In genomic region chr2:24010477-24011277, GRCh38 we compare ENCODE assay signal across 12 cellular contexts. TPM values are rescaled to one million over a fixed set of nuclear protein-coding genes. Genes with fewer than 3 reads are reported as not detected.
DNase-seq lines count a peak whose midpoint lies in the region; ATAC-seq and TF ChIP-seq lines count a peak whose summit lies in the region.
"Had no signal": no experiment of that assay in that cellular context is flagged by ENCODE, and none has a peak within 500 bp of the region (broad histone marks: within the 10 kb centered on the region; RNA-seq: fewer than 3 reads in every experiment).

No MANE protein-coding gene starts in this region.

- no peak overlapping the region for H3K18ac ChIP-seq in IMR-90 (ENCODE audit: low read depth, low read length)

- H2BK5ac ChIP-seq in IMR-90 (ENCODE audit: low read depth, low read length, poor library complexity, severe bottlenecking): no peak overlapping the region

- no peak for TF ChIP-seq CTCF in AG04449 (IDR thresholded peaks at IDR 0.05; ENCODE audit: insufficient read depth, low read length, missing control alignments)
- TF ChIP-seq CTCF in IMR-90 (conservative IDR thresholded peaks at IDR 0.05; ENCODE audit: low read depth, low read length): no peak
- no peak for TF ChIP-seq CTCF in esophagus squamous epithelium (IDR thresholded peaks at IDR 0.05)
- TF ChIP-seq CTCF in osteocyte (IDR thresholded peaks at IDR 0.05): no peak
- no peak for TF ChIP-seq CTCF in Caco-2 (IDR thresholded peaks at IDR 0.05; ENCODE audit: insufficient read depth in 1 of 2, low read depth in 1 of 2, low read length in 1 of 2, severe bottlenecking in 1 of 2, unreplicated experiment in 1 of 2)

- H3K9me1 ChIP-seq in IMR-90 (ENCODE audit: insufficient read depth, low read length): peaks cover 11% of the 10 kb centered on the region

- H3K27me3 ChIP-seq in IMR-90 (ENCODE audit: control insufficient read depth, insufficient read depth, low read length) (peaks cover 8% of the 10 kb centered on the region), esophagus squamous epithelium (peaks cover 0 to 31% (median 10%) of the 10 kb centered on the region in 4 donors), Caco-2 (replicated peaks; ENCODE audit: control insufficient read depth, insufficient read depth, low read length) (no peaks in the 10 kb centered on the region)
- H3K27me3 ChIP-seq in naive thymus-derived CD4-positive, alpha-beta T cell (ENCODE audit: control insufficient read depth in 2 of 2, insufficient read depth in 2 of 2, low read length in 2 of 2): peaks cover 0 to 9% of the 10 kb centered on the region in 2 donors
- peaks cover 20% of the 10 kb centered on the region for H3K27me3 ChIP-seq in effector memory CD4-positive, alpha-beta T cell (replicated peaks; ENCODE audit: control insufficient read depth, insufficient read depth, low read length, poor library complexity, severe bottlenecking)

- H2BK15ac ChIP-seq in IMR-90 (ENCODE audit: low read depth, low read length): no peak overlapping the region

- H4K91ac ChIP-seq in IMR-90 (ENCODE audit: insufficient read depth, low read depth, low read length): no peak overlapping the region

- intact Hi-C loops in IMR-90 (cut with micrococcal nuclease) (no loop called here), esophagus squamous epithelium (cut with DNase I) (no loop called here), Caco-2 (cut with micrococcal nuclease; ENCODE audit: unreplicated experiment) (no loop called here)
- intact Hi-C loops in naive thymus-derived CD4-positive, alpha-beta T cell (cut with micrococcal nuclease): no loop called here

- peaks cover 0 to 8% (median 0%) of the 10 kb centered on the region in 5 donors for H3K36me3 Mint-ChIP-seq in naive thymus-derived CD4-positive, alpha-beta T cell
- H3K36me3 Mint-ChIP-seq in osteocyte (ENCODE audit: unreplicated experiment) (no peaks in the 10 kb centered on the region), Caco-2 (ENCODE audit: insufficient read depth, unreplicated experiment) (no peaks in the 10 kb centered on the region)
- H3K36me3 Mint-ChIP-seq: activated CD4-positive, alpha-beta memory T cell treated with anti-CD3 and anti-CD28 coated beads for 36 hours had no signal

- CTCF ChIA-PET in AG04449 (lab: Yijun Ruan, JAX): interaction anchor here (0.9 to 1.3 kb wide), 2 partner anchors 9 to 187 kb away, joined by 3 read pairs; no protein-coding TSS in a partner anchor
- CTCF ChIA-PET in IMR-90 (lab: Yijun Ruan, JAX): no interaction called here
- CTCF ChIA-PET in naive thymus-derived CD4-positive, alpha-beta T cell (lab: Charles Lee): no interaction called here
- CTCF ChIA-PET in Caco-2 (lab: Charles Lee): interaction anchor here (1.2 kb wide), 1 partner anchor 74 kb away, joined by 4 read pairs; the partner anchor contains the start of gene TP53I3

- no peak overlapping the region; the same call in 1 of the 2 replicates for H3K4me2 ChIP-seq in IMR-90 (ENCODE audit: low read depth, low read length)
- H3K4me2 ChIP-seq: KMS-11 had no signal

- H3K14ac ChIP-seq in IMR-90 (replicated peaks; ENCODE audit: low read depth, low read length): no peak overlapping the region

- no peak overlapping the region for H3K27ac Mint-ChIP-seq in naive thymus-derived CD4-positive, alpha-beta T cell
- H3K27ac Mint-ChIP-seq in osteocyte (ENCODE audit: unreplicated experiment) (no peak overlapping the region), Caco-2 (ENCODE audit: unreplicated experiment) (no peak overlapping the region)
- H3K27ac Mint-ChIP-seq: activated CD4-positive, alpha-beta memory T cell treated with anti-CD3 and anti-CD28 coated beads for 36 hours; CD4-positive, CD25-positive, alpha-beta regulatory T cell had no signal

- TF ChIP-seq POLR2A in IMR-90 (IDR thresholded peaks at IDR 0.05; ENCODE audit: low read depth, low read length) (no peak), esophagus squamous epithelium (IDR thresholded peaks at IDR 0.05) (no peak)

- peak overlapping the region; percentile 48; the same call in 1 of the 2 replicates for H3K4me3 ChIP-seq in AG04449 (ENCODE audit: low read depth, low read length)
- H3K4me3 ChIP-seq in IMR-90 (ENCODE audit: insufficient read depth, low read depth, low read length): no peak overlapping the region
- peak overlapping the region in 3 of 4 donors; percentile 37 to 67 (median 49) for H3K4me3 ChIP-seq in esophagus squamous epithelium
- H3K4me3 ChIP-seq in naive thymus-derived CD4-positive, alpha-beta T cell (ENCODE audit: low read length): no peak overlapping the region
- H3K4me3 ChIP-seq in effector memory CD4-positive, alpha-beta T cell (ENCODE audit: insufficient read depth, low read depth, low read length, poor library complexity, severe bottlenecking): no peak overlapping the region
- H3K4me3 ChIP-seq in Caco-2 (ENCODE audit: low read depth, low read length): no peak overlapping the region

- H2AFZ ChIP-seq in IMR-90 (replicated peaks; ENCODE audit: low read length, poor library complexity): peak overlapping the region; percentile 87

- no peak overlapping the region; the same call in 1 of the 2 replicates for H2AK5ac ChIP-seq in IMR-90 (ENCODE audit: low read depth, low read length)

- H4K8ac ChIP-seq in IMR-90 (ENCODE audit: low read depth in 2 of 2, low read length in 2 of 2): peak overlapping the region in 1 of 2 experiments; percentile 22; a peak in 1 of 4 replicates

- H3K23ac ChIP-seq in IMR-90 (ENCODE audit: low read depth, low read length): no peak overlapping the region

- BruUV-seq in IMR-90 (replicated peaks; lab: Mats Ljungman, UMichigan) (no TSS peak), Caco-2 (replicated peaks; lab: Mats Ljungman, UMichigan) (no TSS peak)

- peak; percentile 6; the same call in 1 of the 2 replicates for ATAC-seq in IMR-90 (ENCODE audit: low read depth)
- peak; percentile 31 for ATAC-seq in naive thymus-derived CD4-positive, alpha-beta T cell

- no peaks in the 10 kb centered on the region for H3K9me3 ChIP-seq in IMR-90 (ENCODE audit: control insufficient read depth, insufficient read depth, low read length)
- H3K9me3 ChIP-seq in esophagus squamous epithelium: no peaks in the 10 kb centered on the region
- no peaks in the 10 kb centered on the region for H3K9me3 ChIP-seq in naive thymus-derived CD4-positive, alpha-beta T cell (ENCODE audit: control insufficient read depth in 2 of 3, low read length in 3 of 3)
- no peaks in the 10 kb centered on the region for H3K9me3 ChIP-seq in effector memory CD4-positive, alpha-beta T cell (ENCODE audit: control insufficient read depth, low read length)
- H3K9me3 ChIP-seq in Caco-2: no peaks in the 10 kb centered on the region

- peaks cover 0 to 10% (median 3%) of the 10 kb centered on the region in 7 donors for H3K4me1 Mint-ChIP-seq in naive thymus-derived CD4-positive, alpha-beta T cell
- peaks cover 15% of the 10 kb centered on the region for H3K4me1 Mint-ChIP-seq in osteocyte (ENCODE audit: unreplicated experiment)
- peaks cover 21% of the 10 kb centered on the region for H3K4me1 Mint-ChIP-seq in Caco-2 (ENCODE audit: low read depth, unreplicated experiment)

- peaks cover 32 to 48% (median 38%) of the 10 kb centered on the region in 5 donors for H3K27me3 Mint-ChIP-seq in naive thymus-derived CD4-positive, alpha-beta T cell
- no peaks in the 10 kb centered on the region for H3K27me3 Mint-ChIP-seq in osteocyte (ENCODE audit: unreplicated experiment)
- no peaks in the 10 kb centered on the region for H3K27me3 Mint-ChIP-seq in Caco-2 (ENCODE audit: insufficient read depth, unreplicated experiment)

- no peak overlapping the region for H3K27ac ChIP-seq in IMR-90 (ENCODE audit: insufficient read depth, low read length)
- no peak overlapping the region for H3K27ac ChIP-seq in esophagus squamous epithelium
- H3K27ac ChIP-seq in naive thymus-derived CD4-positive, alpha-beta T cell (ENCODE audit: low read depth, low read length): no peak overlapping the region
- H3K27ac ChIP-seq in effector memory CD4-positive, alpha-beta T cell (ENCODE audit: insufficient read depth, low read length, poor library complexity, severe bottlenecking): no peak overlapping the region
- H3K27ac ChIP-seq: KMS-11 had no signal

- H4K20me1 ChIP-seq in IMR-90 (ENCODE audit: insufficient read depth, low read length): no peaks in the 10 kb centered on the region

- dilution Hi-C loops in IMR-90 (cut with HindIII; ENCODE audit: low sequenced_read_pairs, unreplicated experiment): no loop called here

- POLR2A ChIA-PET in AG04449 (lab: Yijun Ruan, JAX) (interaction anchor here (0.7 kb wide), 1 partner anchor 85 kb away, joined by 3 read pairs; no protein-coding TSS in a partner anchor), IMR-90 (lab: Charles Lee; ENCODE audit: unreplicated experiment) (no interaction called here), Caco-2 (lab: Charles Lee) (no interaction called here)
- POLR2A ChIA-PET in naive thymus-derived CD4-positive, alpha-beta T cell (lab: Charles Lee): no interaction called here

- DNase-seq in AG04449 (ENCODE audit: low read depth, low spot score): no peak
- DNase-seq in IMR-90: no peak
- DNase-seq in esophagus squamous epithelium (lab: John Stamatoyannopoulos, UW): no peak
- DNase-seq in naive thymus-derived CD4-positive, alpha-beta T cell: no peak
- DNase-seq in effector memory CD4-positive, alpha-beta T cell: no peak
- no peak for DNase-seq in DMS53 (lab: John Stamatoyannopoulos, UW)
- DNase-seq in osteocyte (ENCODE audit: extremely low spot score, unreplicated experiment): no peak
- DNase-seq in Caco-2: no peak
- DNase-seq: activated CD4-positive, alpha-beta memory T cell treated with anti-CD3 and anti-CD28 coated beads for 36 hours; CD4-positive, CD25-positive, alpha-beta regulatory T cell; NCI-H2227 treated with DMSO at 0.1 percent for 48 hours had no signal

- 79% methylated on average over 18 of the region's 37 CpGs; no CpG with 5 or more reads in 1 of the 2 experiments for WGBS in IMR-90 (ENCODE audit: extremely low coverage in 2 of 2, insufficient read length in 1 of 2), 2 experiments
- WGBS in esophagus squamous epithelium, 2 donors: 55 to 76% methylated on average over 2 to 9 of the region's 37 CpGs

- TF ChIP-seq RAD21 in IMR-90 (IDR thresholded peaks at IDR 0.05; ENCODE audit: low read length): no peak

- H3K36me3 ChIP-seq in IMR-90 (ENCODE audit: control insufficient read depth, insufficient read depth, low read length): no peaks in the 10 kb centered on the region
- no peaks in the 10 kb centered on the region for H3K36me3 ChIP-seq in esophagus squamous epithelium
- no peaks in the 10 kb centered on the region for H3K36me3 ChIP-seq in naive thymus-derived CD4-positive, alpha-beta T cell (ENCODE audit: control insufficient read depth in 2 of 3, insufficient read depth in 3 of 3, low read length in 3 of 3)
- H3K36me3 ChIP-seq in effector memory CD4-positive, alpha-beta T cell (ENCODE audit: control insufficient read depth, insufficient read depth, low read length): no peaks in the 10 kb centered on the region
- H3K36me3 ChIP-seq in Caco-2 (ENCODE audit: control insufficient read depth, insufficient read depth, low read length): no peaks in the 10 kb centered on the region

- H3K9ac ChIP-seq in IMR-90 (ENCODE audit: low read depth, low read length): no peak overlapping the region
- H3K9ac ChIP-seq: KMS-11 had no signal

- H3K4me1 ChIP-seq in IMR-90 (ENCODE audit: control insufficient read depth, insufficient read depth, low read length): peaks cover 1% of the 10 kb centered on the region
- peaks cover 12 to 20% (median 13%) of the 10 kb centered on the region in 3 donors for H3K4me1 ChIP-seq in esophagus squamous epithelium
- no peaks in the 10 kb centered on the region for H3K4me1 ChIP-seq in naive thymus-derived CD4-positive, alpha-beta T cell (ENCODE audit: control insufficient read depth in 2 of 2, insufficient read depth in 2 of 2, low read length in 2 of 2)
- peaks cover 5% of the 10 kb centered on the region for H3K4me1 ChIP-seq in effector memory CD4-positive, alpha-beta T cell (ENCODE audit: control insufficient read depth, insufficient read depth, low read length, poor library complexity, severe bottlenecking)
- H3K4me1 ChIP-seq in Caco-2: peaks cover 9% of the 10 kb centered on the region

- no peak overlapping the region for H3K56ac ChIP-seq in IMR-90 (ENCODE audit: extremely low read depth, insufficient read depth, low read length)

- H3K4ac ChIP-seq in IMR-90 (ENCODE audit: low read depth, low read length): peak overlapping the region; percentile 39; the same call in 1 of the 2 replicates

- H3K9me3 Mint-ChIP-seq in naive thymus-derived CD4-positive, alpha-beta T cell: no peaks in the 10 kb centered on the region
- no peaks in the 10 kb centered on the region for H3K9me3 Mint-ChIP-seq in osteocyte (ENCODE audit: unreplicated experiment)
- no peaks in the 10 kb centered on the region for H3K9me3 Mint-ChIP-seq in Caco-2 (ENCODE audit: unreplicated experiment)
- H3K9me3 Mint-ChIP-seq: activated CD4-positive, alpha-beta memory T cell treated with anti-CD3 and anti-CD28 coated beads for 36 hours; CD4-positive, CD25-positive, alpha-beta regulatory T cell had no signal

- no peak overlapping the region for H2BK120ac ChIP-seq in IMR-90 (ENCODE audit: low read depth, low read length)

- H3K79me1 ChIP-seq in IMR-90 (ENCODE audit: low read depth in 1 of 2, low read length in 2 of 2): no peaks in the 10 kb centered on the region; a peak in 1 of 4 replicates

- no peak overlapping the region; the same call in 1 of the 2 replicates for H4K5ac ChIP-seq in IMR-90 (ENCODE audit: low read depth, low read length)

- peak overlapping the region in 1 of 10 donors; percentile 33 for H3K4me3 Mint-ChIP-seq in naive thymus-derived CD4-positive, alpha-beta T cell
- no peak overlapping the region for H3K4me3 Mint-ChIP-seq in osteocyte (ENCODE audit: unreplicated experiment)
- no peak overlapping the region for H3K4me3 Mint-ChIP-seq in Caco-2 (ENCODE audit: unreplicated experiment)
- H3K4me3 Mint-ChIP-seq: activated CD4-positive, alpha-beta memory T cell treated with anti-CD3 and anti-CD28 coated beads for 36 hours; CD4-positive, CD25-positive, alpha-beta regulatory T cell had no signal

- in situ Hi-C loops in IMR-90 (cut with MboI; ENCODE audit: low sequenced_read_pairs): no loop called here

- H2AK9ac ChIP-seq in IMR-90 (replicated peaks; ENCODE audit: low read depth, low read length, poor library complexity): no peak overlapping the region

- no peak overlapping the region for H2BK20ac ChIP-seq in IMR-90 (ENCODE audit: low read depth, low read length)

RNA-seq across cellular contexts. Expression of gene MFSD2B, which starts 0.8 kb away (rescaled TPM):
- total RNA-seq in IMR-90 (2012; rRNA removed) (not detected in 2 replicates), esophagus squamous epithelium (under 1 TPM in 1 of 4 donors, not detected in 3; 0.19 TPM), osteocyte (not detected in 2 replicates), Caco-2 (2022) (0.44 and 0.48 TPM in 2 replicates)
- 0.05 and 0.09 TPM in 2 replicates for polyA plus RNA-seq in IMR-90 (2012; rRNA removed)
- polyA plus RNA-seq in IMR-90 (2012; cell fraction: cytosol; rRNA removed): 0.01 and 0.03 TPM in 2 replicates
- polyA plus RNA-seq in IMR-90 (2012; cell fraction: nucleus; rRNA removed; ENCODE audit: low replicate concordance): 0.10 and 0.32 TPM in 2 replicates
- under 1 TPM in 2 of 5 experiments, not detected in 3; 0.22 to 0.76 TPM for total RNA-seq in naive thymus-derived CD4-positive, alpha-beta T cell
- polyA plus RNA-seq in naive thymus-derived CD4-positive, alpha-beta T cell: not detected
- polyA plus RNA-seq: CD4-positive, CD25-positive, alpha-beta regulatory T cell had no signal

RNA-seq across cellular contexts. Expression of gene WDCP, which starts 36.5 kb away (rescaled TPM):
- total RNA-seq in IMR-90 (2012; rRNA removed): 18.6 and 21.7 TPM in 2 replicates
- 5.4 and 6.8 TPM in 2 replicates for polyA plus RNA-seq in IMR-90 (2012; rRNA removed)
- polyA plus RNA-seq in IMR-90 (2012; cell fraction: cytosol; rRNA removed): 1.9 and 2.9 TPM in 2 replicates
- 2.7 and 9.0 TPM in 2 replicates for polyA plus RNA-seq in IMR-90 (2012; cell fraction: nucleus; rRNA removed; ENCODE audit: low replicate concordance)
- total RNA-seq in esophagus squamous epithelium: 1 to 10 TPM; 2.8 to 4.9 (median 4.0) TPM
- 10 to 100 TPM in 3 of 5 experiments, 1 to 10 TPM in 2; 3.9 to 22.1 (median 17.8) TPM for total RNA-seq in naive thymus-derived CD4-positive, alpha-beta T cell
- polyA plus RNA-seq in naive thymus-derived CD4-positive, alpha-beta T cell: 1 to 10 TPM; 4.4 to 9.4 TPM
- 9.6 and 12.4 TPM in 2 replicates for total RNA-seq in osteocyte
- 10.4 and 13.0 TPM in 2 replicates for total RNA-seq in Caco-2 (2022)

RNA-seq across cellular contexts. Expression of gene FKBP1B, which starts 38.9 kb away (rescaled TPM):
- total RNA-seq in IMR-90 (2012; rRNA removed) (8.9 and 10.2 TPM in 2 replicates), esophagus squamous epithelium (10 to 100 TPM in 1 of 4 donors, 1 to 10 TPM in 3; 4.5 to 12.1 (median 8.3) TPM), osteocyte (12.6 and 12.7 TPM in 2 replicates), Caco-2 (2022) (3.2 and 3.7 TPM in 2 replicates)
- polyA plus RNA-seq in IMR-90 (2012; rRNA removed): 15.1 and 16.9 TPM in 2 replicates
- polyA plus RNA-seq in IMR-90 (2012; cell fraction: cytosol; rRNA removed): 16.8 and 17.5 TPM in 2 replicates
- polyA plus RNA-seq in IMR-90 (2012; cell fraction: nucleus; rRNA removed; ENCODE audit: low replicate concordance): 6.8 and 10.6 TPM in 2 replicates
- total RNA-seq in naive thymus-derived CD4-positive, alpha-beta T cell: 1 to 10 TPM in 1 of 5 experiments, not detected in 4; 2.7 TPM
- not detected for polyA plus RNA-seq in naive thymus-derived CD4-positive, alpha-beta T cell

Comparison
In these comparisons a context has a peak if more than half of its experiments do, and no peak if none do; other contexts are left out.
1. H3K4me3 ChIP-seq: peak in AG04449 (single experiment) and esophagus squamous epithelium (3 of 4); none in IMR-90 (single experiment), naive thymus-derived CD4-positive, alpha-beta T cell (single experiment), effector memory CD4-positive, alpha-beta T cell (single experiment) and Caco-2 (single experiment).
2. CTCF ChIA-PET loops: an anchor here in AG04449 (0.9 to 1.3 kb wide) and Caco-2 (1.2 kb wide); none called in IMR-90 and naive thymus-derived CD4-positive, alpha-beta T cell.